8 cellular contexts compared by ENCODE assay signal in genomic region chr7:29748286-29749099, GRCh38. TPM values are rescaled to one million over a fixed set of nuclear protein-coding genes. Genes with fewer than 3 reads are reported as not detected.
A peak's percentile ranks its signal among the peaks of the same experiment; 100 is the strongest.
DNase-seq lines count a peak whose midpoint lies in the region; ATAC-seq and TF ChIP-seq lines count a peak whose summit lies in the region.

No MANE protein-coding gene starts in this region.

- H4K20me1 ChIP-seq in OCI-LY7 (ENCODE audit: insufficient read depth, low read length) (no peaks in the 10 kb centered on the region), neural progenitor cell (ENCODE audit: low read depth) (no peaks in the 10 kb centered on the region)

- no peak overlapping the region for H2AFZ ChIP-seq in OCI-LY7 (ENCODE audit: low read length)
- no peak overlapping the region for H2AFZ ChIP-seq in neural progenitor cell (replicated peaks)

- no peaks in the 10 kb centered on the region for H3K27me3 Mint-ChIP-seq in endothelial cell (ENCODE audit: unreplicated experiment)
- peaks cover 5% of the 10 kb centered on the region for H3K27me3 Mint-ChIP-seq in neural progenitor cell (ENCODE audit: insufficient read depth, low read depth)

- no peaks in the 10 kb centered on the region for H3F3A ChIP-seq in neural progenitor cell (ENCODE audit: low read depth)

- H3K4me1 Mint-ChIP-seq in endothelial cell (ENCODE audit: unreplicated experiment): no peaks in the 10 kb centered on the region
- no peaks in the 10 kb centered on the region for H3K4me1 Mint-ChIP-seq in neural progenitor cell

- TF ChIP-seq CTCF in OCI-LY7 (conservative IDR thresholded peaks at IDR 0.05; ENCODE audit: low read length): peak; percentile 71
- TF ChIP-seq CTCF in endothelial cell (IDR thresholded peaks at IDR 0.05; ENCODE audit: unreplicated experiment): peak; percentile 26
- peak; percentile 79 for TF ChIP-seq CTCF in neural progenitor cell (IDR thresholded peaks at IDR 0.05)

- H3K9me3 Mint-ChIP-seq in endothelial cell (ENCODE audit: unreplicated experiment) (no peaks in the 10 kb centered on the region), neural progenitor cell (no peaks in the 10 kb centered on the region)

- H3K4me1 ChIP-seq in OCI-LY7 (ENCODE audit: insufficient read depth, low read length, poor library complexity, severe bottlenecking): no peaks in the 10 kb centered on the region
- no peaks in the 10 kb centered on the region for H3K4me1 ChIP-seq in neural progenitor cell

- CTCF ChIA-PET in OCI-LY7 (lab: Charles Lee; ENCODE audit: unreplicated experiment): no interaction called here

- BruUV-seq in OCI-LY7 (replicated peaks; lab: Mats Ljungman, UMichigan): no TSS peak

- H3K79me2 ChIP-seq in OCI-LY7 (ENCODE audit: insufficient read depth, low read depth, low read length) (no peaks in the 10 kb centered on the region), neural progenitor cell (ENCODE audit: low read depth) (no peaks in the 10 kb centered on the region)

- H3K9me2 ChIP-seq in OCI-LY7 (ENCODE audit: insufficient read depth, low read length): no peaks in the 10 kb centered on the region

- POLR2A ChIA-PET in OCI-LY7 (lab: Charles Lee): interaction anchor here (1.0 kb wide), 1 partner anchor 325 kb away, joined by 3 read pairs; no protein-coding TSS in a partner anchor

- no peak overlapping the region for H3K27ac ChIP-seq in OCI-LY7 (ENCODE audit: low read depth, low read length, poor library complexity, severe bottlenecking)
- H3K27ac ChIP-seq in neural progenitor cell: no peak overlapping the region

- no peaks in the 10 kb centered on the region for H3K36me3 ChIP-seq in OCI-LY7 (ENCODE audit: insufficient read depth, low read length)
- no peaks in the 10 kb centered on the region for H3K36me3 ChIP-seq in neural progenitor cell

- DNase-seq in CMK (ENCODE audit: low read depth) (peak; percentile 4), OCI-LY7 (ENCODE audit: low spot score) (peak; percentile 27), endothelial cell (ENCODE audit: low spot score) (no peak), neural progenitor cell (ENCODE audit: low spot score) (peak; percentile 71), islet precursor cell (no peak), GOT3 (lab: John Stamatoyannopoulos, UW) (no peak)
- DNase-seq in Jurkat, Clone E6-1 (ENCODE audit: low read depth, low spot score): peak; percentile 22

- H3K4me2 ChIP-seq in OCI-LY7 (ENCODE audit: low read length): no peak overlapping the region
- H3K4me2 ChIP-seq in neural progenitor cell: no peak overlapping the region

- no peak overlapping the region for H3K4me3 ChIP-seq in Jurkat, Clone E6-1 (ENCODE audit: low read length)
- H3K4me3 ChIP-seq in OCI-LY7 (ENCODE audit: low read depth, low read length, poor library complexity, severe bottlenecking): no peak overlapping the region
- no peak overlapping the region for H3K4me3 ChIP-seq in neural progenitor cell

- H3K27me3 ChIP-seq in neural progenitor cell: no peaks in the 10 kb centered on the region

- H3K27ac Mint-ChIP-seq in endothelial cell (ENCODE audit: unreplicated experiment) (no peak overlapping the region), neural progenitor cell (no peak overlapping the region)

- intact Hi-C loops in OCI-LY7 (cut with micrococcal nuclease; ENCODE audit: unreplicated experiment): no loop called here

- no peaks in the 10 kb centered on the region for H3K9me3 ChIP-seq in OCI-LY7 (ENCODE audit: low read length)
- H3K9me3 ChIP-seq in neural progenitor cell (ENCODE audit: low read depth): no peaks in the 10 kb centered on the region

- no peak overlapping the region for H3K9ac ChIP-seq in neural progenitor cell

- H3K36me3 Mint-ChIP-seq in endothelial cell (ENCODE audit: low read depth, unreplicated experiment) (no peaks in the 10 kb centered on the region), neural progenitor cell (no peaks in the 10 kb centered on the region)

- no peak for ATAC-seq in GM21390 (IDR thresholded peaks at IDR 0.05; ENCODE audit: unreplicated experiment)

- no peak overlapping the region for H3K4me3 Mint-ChIP-seq in endothelial cell (ENCODE audit: unreplicated experiment)
- no peak overlapping the region for H3K4me3 Mint-ChIP-seq in neural progenitor cell

RNA-seq across cellular contexts. Expression of gene WIPF3, which starts 57.8 kb away (rescaled TPM):
- not detected for polyA plus RNA-seq in Jurkat, Clone E6-1 (2012; ENCODE audit: insufficient read depth, insufficient read length)
- total RNA-seq in OCI-LY7 (2014; rRNA removed; shearing (Covaris generic)): 0.10 TPM in 1 of 2 replicates, not detected in the other
- total RNA-seq in OCI-LY7 (2022): not detected in 2 replicates
- 1.5 TPM for total RNA-seq in endothelial cell (ENCODE audit: unreplicated experiment)
- total RNA-seq in neural progenitor cell (ENCODE audit: low replicate concordance): 5.2 and 5.5 TPM in 2 replicates

Comparison
In these comparisons a context has a peak if more than half of its experiments do, and no peak if none do; other contexts are left out.
1. DNase-seq: peak in CMK (single experiment), Jurkat, Clone E6-1 (single experiment), OCI-LY7 (single experiment) and neural progenitor cell (single experiment); none in endothelial cell (single experiment), islet precursor cell (single experiment) and GOT3 (single experiment).
2. CTCF ChIP-seq: peak in every context shown above with its lines; median percentile 79 in neural progenitor cell; 71 in OCI-LY7; 26 in endothelial cell.